8 cellular contexts compared by ENCODE assay signal in genomic region chr1:3610165-3610822, GRCh38. TPM values are rescaled to one million over a fixed set of nuclear protein-coding genes. Genes with fewer than 3 reads are reported as not detected.
DNase-seq lines count a peak whose midpoint lies in the region; ATAC-seq and TF ChIP-seq lines count a peak whose summit lies in the region.

No MANE protein-coding gene starts in this region.

- peaks cover 0 to 16% (median 0%) of the 10 kb centered on the region in 4 donors for H3K4me1 Mint-ChIP-seq in CD4-positive, CD25-positive, alpha-beta regulatory T cell
- H3K4me1 Mint-ChIP-seq in activated B cell treated with CpG ODN at 0.5 μM for 24 hours (peaks cover 10% of the 10 kb centered on the region), mesothelial cell of epicardium (peaks cover 63% of the 10 kb centered on the region)

- H3K9me3 Mint-ChIP-seq in CD4-positive, CD25-positive, alpha-beta regulatory T cell, result peaks cover 0 to 3% (median 0%) of the 10 kb centered on the region in 7 donors
- H3K9me3 Mint-ChIP-seq in activated B cell treated with CpG ODN at 0.5 μM for 24 hours, result no peaks in the 10 kb centered on the region
- H3K9me3 Mint-ChIP-seq in mesothelial cell of epicardium, result no peaks in the 10 kb centered on the region

- no peak for DNase-seq in CD4-positive, CD25-positive, alpha-beta regulatory T cell
- DNase-seq in HFF-Myc (ENCODE audit: extremely low read depth, low read depth), result no peak
- no peak for DNase-seq in activated B cell treated with CpG ODN at 0.5 μM for 24 hours
- DNase-seq in mesothelial cell of epicardium (ENCODE audit: low spot score in 2 of 2, unreplicated experiment in 2 of 2), result peak in 1 of 2 experiments; percentile 73
- DNase-seq in HUDEP-2 (lab: John Stamatoyannopoulos, UW; ENCODE audit: unreplicated experiment in 76 of 76), result no peak
- DNase-seq in NCI-H146 (lab: John Stamatoyannopoulos, UW), result no peak

- peaks cover 41% of the 10 kb centered on the region for H3K27me3 Mint-ChIP-seq in CD4-positive, CD25-positive, alpha-beta regulatory T cell
- H3K27me3 Mint-ChIP-seq in activated B cell treated with CpG ODN at 0.5 μM for 24 hours (peaks cover 32% of the 10 kb centered on the region), mesothelial cell of epicardium (ENCODE audit: low read depth) (no peaks in the 10 kb centered on the region)

- POLR2A ChIA-PET in activated B cell treated with CpG ODN at 0.5 μM for 24 hours (lab: Charles Lee), result no interaction called here

- no peaks in the 10 kb centered on the region for H3K36me3 ChIP-seq in CD4-positive, CD25-positive, alpha-beta regulatory T cell (ENCODE audit: control insufficient read depth, insufficient read depth, low read length)

- H3K27me3 ChIP-seq in CD4-positive, CD25-positive, alpha-beta regulatory T cell (ENCODE audit: control insufficient read depth, insufficient read depth, low read length), result no peaks in the 10 kb centered on the region

- no peak for ATAC-seq in CD4-positive, CD25-positive, alpha-beta regulatory T cell (ENCODE audit: low read depth in 2 of 2)
- ATAC-seq in activated B cell treated with CpG ODN at 0.5 μM for 24 hours (ENCODE audit: low read depth) (no peak), GM21737 (IDR thresholded peaks at IDR 0.05; ENCODE audit: unreplicated experiment) (no peak), GM18502 (IDR thresholded peaks at IDR 0.05; ENCODE audit: poor library complexity, unreplicated experiment) (no peak)

- TF ChIP-seq CTCF in HFF-Myc (IDR thresholded peaks at IDR 0.05; ENCODE audit: low read depth, low read length, missing control alignments) (no peak), activated B cell treated with CpG ODN at 0.5 μM for 24 hours (IDR thresholded peaks at IDR 0.05) (no peak), mesothelial cell of epicardium (IDR thresholded peaks at IDR 0.05; ENCODE audit: unreplicated experiment) (no peak)

- no peak overlapping the region for H3K4me3 ChIP-seq in CD4-positive, CD25-positive, alpha-beta regulatory T cell (ENCODE audit: low read depth, low read length)
- peak overlapping the region; percentile 42 for H3K4me3 ChIP-seq in HFF-Myc (replicated peaks; ENCODE audit: low read depth, low read length)

- no peaks in the 10 kb centered on the region for H3K36me3 Mint-ChIP-seq in CD4-positive, CD25-positive, alpha-beta regulatory T cell
- H3K36me3 Mint-ChIP-seq in activated B cell treated with CpG ODN at 0.5 μM for 24 hours (ENCODE audit: low read depth) (no peaks in the 10 kb centered on the region), mesothelial cell of epicardium (no peaks in the 10 kb centered on the region)

- H3K9me3 ChIP-seq in CD4-positive, CD25-positive, alpha-beta regulatory T cell (ENCODE audit: control insufficient read depth in 2 of 2, low read length in 2 of 2), result no peaks in the 10 kb centered on the region

- peaks cover 16% of the 10 kb centered on the region for H3K4me1 ChIP-seq in CD4-positive, CD25-positive, alpha-beta regulatory T cell (ENCODE audit: control insufficient read depth, insufficient read depth, low read length, poor library complexity, severe bottlenecking)

- no peak overlapping the region for H3K27ac Mint-ChIP-seq in CD4-positive, CD25-positive, alpha-beta regulatory T cell
- H3K27ac Mint-ChIP-seq in activated B cell treated with CpG ODN at 0.5 μM for 24 hours (no peak overlapping the region), mesothelial cell of epicardium (peak overlapping the region; percentile 97)

- intact Hi-C loops in activated B cell treated with CpG ODN at 0.5 μM for 24 hours (cut with micrococcal nuclease), result no loop called here

- H3K27ac ChIP-seq in CD4-positive, CD25-positive, alpha-beta regulatory T cell (ENCODE audit: insufficient read depth, low read length, poor library complexity, severe bottlenecking), result no peak overlapping the region

- peak overlapping the region in 3 of 4 donors; percentile 56 to 75 (median 71) for H3K4me3 Mint-ChIP-seq in CD4-positive, CD25-positive, alpha-beta regulatory T cell
- H3K4me3 Mint-ChIP-seq in activated B cell treated with CpG ODN at 0.5 μM for 24 hours (peak overlapping the region; percentile 17), mesothelial cell of epicardium (peak overlapping the region; percentile 92)

- CTCF ChIA-PET in activated B cell treated with CpG ODN at 0.5 μM for 24 hours (lab: Charles Lee), result interaction anchor here (0.6 kb wide), 1 partner anchor 117 kb away, joined by 3 read pairs; no protein-coding TSS in a partner anchor

RNA-seq across cellular contexts. Expression of gene MEGF6, which starts 1.0 kb away (rescaled TPM):
- total RNA-seq in CD4-positive, CD25-positive, alpha-beta regulatory T cell, result 123 TPM
- 1 to 10 TPM; 4.7 to 9.8 (median 6.5) TPM for polyA plus RNA-seq in CD4-positive, CD25-positive, alpha-beta regulatory T cell
- total RNA-seq in activated B cell treated with CpG ODN at 0.5 μM for 24 hours, result 8.5 and 10.9 TPM in 2 replicates
- total RNA-seq in mesothelial cell of epicardium, result 194 to 209 TPM (median 204 TPM) in 3 replicates

RNA-seq across cellular contexts. Expression of gene TPRG1L, which starts 14.5 kb away (rescaled TPM):
- 26.9 TPM for total RNA-seq in CD4-positive, CD25-positive, alpha-beta regulatory T cell
- 10 to 100 TPM; 34.3 to 35.9 (median 35.1) TPM for polyA plus RNA-seq in CD4-positive, CD25-positive, alpha-beta regulatory T cell
- total RNA-seq in activated B cell treated with CpG ODN at 0.5 μM for 24 hours (26.5 and 27.0 TPM in 2 replicates), mesothelial cell of epicardium (15.1 to 15.9 TPM (median 15.7 TPM) in 3 replicates)

RNA-seq across cellular contexts. Expression of gene WRAP73, which starts 39.6 kb away (rescaled TPM):
- total RNA-seq in CD4-positive, CD25-positive, alpha-beta regulatory T cell, result 37.1 TPM
- polyA plus RNA-seq in CD4-positive, CD25-positive, alpha-beta regulatory T cell, result 10 to 100 TPM; 27.9 to 36.5 (median 33.2) TPM
- total RNA-seq in activated B cell treated with CpG ODN at 0.5 μM for 24 hours, result 27.0 and 30.1 TPM in 2 replicates
- total RNA-seq in mesothelial cell of epicardium, result 20.8 to 26.4 TPM (median 21.4 TPM) in 3 replicates

RNA-seq across cellular contexts. Expression of gene TP73, which starts 42.0 kb away (rescaled TPM):
- total RNA-seq in CD4-positive, CD25-positive, alpha-beta regulatory T cell, result not detected
- under 1 TPM in 2 of 4 donors, not detected in 2; 0.08 to 0.12 TPM for polyA plus RNA-seq in CD4-positive, CD25-positive, alpha-beta regulatory T cell
- total RNA-seq in activated B cell treated with CpG ODN at 0.5 μM for 24 hours, result 2.1 and 2.6 TPM in 2 replicates
- 1.0 to 1.4 TPM (median 1.2 TPM) in 3 replicates for total RNA-seq in mesothelial cell of epicardium

Comparison
In these comparisons a context has a peak if more than half of its experiments do, and no peak if none do; other contexts are left out.
1. H3K4me3 Mint-ChIP-seq: peak in every context shown above with its lines; median percentile 92 in mesothelial cell of epicardium; 71 in CD4-positive, CD25-positive, alpha-beta regulatory T cell; 17 in activated B cell treated with CpG ODN at 0.5 μM for 24 hours.
2. RNA of gene MEGF6, which starts 1.0 kb away (total RNA-seq): 194 to 209 TPM in mesothelial cell of epicardium and 123 TPM in CD4-positive, CD25-positive, alpha-beta regulatory T cell (single experiment); 8.5 to 10.9 TPM in activated B cell treated with CpG ODN at 0.5 μM for 24 hours; every median in the first group is over 10 times any median in the second.